ENCODE assay signal across 1 cellular context in genomic region chr4:140725556-140725955, GRCh38.
TF ChIP-seq lines count a peak whose summit lies in the region.

No MANE protein-coding gene starts in this region.

TF ChIP-seq in A549, 52 proteins besides CTCF, POLR2A, EP300 and RAD21 (continued from another document):
- TF ChIP-seq ELK1 (IDR thresholded peaks at IDR 0.05; ENCODE audit: low read depth, low read length) (no peak), MYC (IDR thresholded peaks at IDR 0.05; ENCODE audit: borderline replicate concordance, low read length) (no peak), USF2 (IDR thresholded peaks at IDR 0.05) (no peak), ZSCAN20 (CRISPR knock-in tag; IDR thresholded peaks at IDR 0.05) (no peak), E2F6 (IDR thresholded peaks at IDR 0.05; ENCODE audit: borderline replicate concordance, low read depth) (no peak), JUNB (IDR thresholded peaks at IDR 0.05) (no peak), SMC3 (IDR thresholded peaks at IDR 0.05) (no peak)
